Comparison of ENCODE assay signal across 14 cellular contexts in the genomic region with DNA sequence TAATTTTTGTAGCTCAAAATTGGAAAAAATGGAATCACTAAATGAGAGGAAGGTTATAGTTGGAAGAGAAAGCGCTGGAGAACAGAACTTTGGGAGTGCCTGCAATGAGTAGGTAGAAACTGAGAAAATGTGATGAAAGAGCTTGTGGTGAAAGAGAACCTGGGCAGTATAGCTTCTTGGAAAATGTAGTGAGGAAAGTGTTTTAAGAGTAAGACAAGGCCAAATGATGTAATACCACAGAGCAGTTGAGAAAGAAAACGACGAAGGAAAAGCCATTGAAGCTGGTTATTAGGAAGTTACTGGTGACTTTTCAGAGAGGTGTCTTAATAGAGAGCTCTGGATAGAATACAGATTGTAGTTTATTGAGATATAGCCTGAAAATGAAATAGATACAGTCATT.
DNase-seq lines count a peak whose midpoint lies in the region; ATAC-seq and TF ChIP-seq lines count a peak whose summit lies in the region.
"Had no signal": no experiment of that assay in that cellular context is flagged by ENCODE, and none has a peak within 500 bp of the region (broad histone marks: within the 10 kb centered on the region; RNA-seq: fewer than 3 reads in every experiment).

No MANE protein-coding gene starts in this region.

- H3K27ac Mint-ChIP-seq in activated naive CD8-positive, alpha-beta T cell treated with anti-CD3 and anti-CD28 coated beads, Interleukin-2, amount 10 ng/mL, durations not matched to agents 7 days and 5 days, result peak overlapping the region; percentile 49
- H3K27ac Mint-ChIP-seq in nephron, result peak overlapping the region in 2 of 3 experiments; percentile 9 to 32

- TF ChIP-seq POLR2A in Peyer's patch (IDR thresholded peaks at IDR 0.05), result no peak

- H3K4me3 ChIP-seq in HL-60 (replicated peaks; ENCODE audit: insufficient read depth, low read length) (no peak overlapping the region), aorta (ENCODE audit: low read length in 2 of 2) (no peak overlapping the region), Peyer's patch (no peak overlapping the region)
- H3K4me3 ChIP-seq: esophagus squamous epithelium, SJSA1, upper lobe of left lung had no signal

- peak overlapping the region; percentile 43 for H3K4me3 Mint-ChIP-seq in activated naive CD8-positive, alpha-beta T cell treated with anti-CD3 and anti-CD28 coated beads, Interleukin-2, amount 10 ng/mL, durations not matched to agents 7 days and 5 days
- H3K4me3 Mint-ChIP-seq in nephron, result no peak overlapping the region

- H3K9me3 Mint-ChIP-seq in activated naive CD8-positive, alpha-beta T cell treated with anti-CD3 and anti-CD28 coated beads, Interleukin-2, amount 10 ng/mL, durations not matched to agents 7 days and 5 days, result peaks cover 10% of the 10 kb centered on the region
- H3K9me3 Mint-ChIP-seq in nephron, result peaks cover 11% of the 10 kb centered on the region

- H3K9me3 ChIP-seq in aorta (ENCODE audit: control insufficient read depth, low read length) (no peaks in the 10 kb centered on the region), Peyer's patch (no peaks in the 10 kb centered on the region)
- H3K9me3 ChIP-seq: esophagus squamous epithelium, SJSA1, upper lobe of left lung had no signal

- TF ChIP-seq CTCF in HL-60 (IDR thresholded peaks at IDR 0.05; ENCODE audit: insufficient read depth, low read length), result no peak
- no peak for TF ChIP-seq CTCF in nephron (IDR thresholded peaks at IDR 0.05; ENCODE audit: unreplicated experiment in 3 of 3)
- no peak for TF ChIP-seq CTCF in Peyer's patch (IDR thresholded peaks at IDR 0.05)

- no peaks in the 10 kb centered on the region for H3K36me3 ChIP-seq in aorta (ENCODE audit: control insufficient read depth in 1 of 2, insufficient read depth in 2 of 2, low read length in 1 of 2)
- no peaks in the 10 kb centered on the region for H3K36me3 ChIP-seq in Peyer's patch
- H3K36me3 ChIP-seq: esophagus squamous epithelium, SJSA1, upper lobe of left lung had no signal

- DNase-seq in HL-60 (ENCODE audit: low read depth in 1 of 2, low spot score in 1 of 2) (peak; percentile 77 to 82), NOMO-1 treated with DMSO at 0.1 percent for 48 hours (lab: John Stamatoyannopoulos, UW; ENCODE audit: unreplicated experiment) (peak; percentile 86), left lobe of liver (ENCODE audit: low spot score) (no peak), aorta (no peak), Peyer's patch (no peak)
- no peak for DNase-seq in activated naive CD8-positive, alpha-beta T cell treated with anti-CD3 and anti-CD28 coated beads, Interleukin-2, amount 10 ng/mL, durations not matched to agents 7 days and 5 days
- DNase-seq: amniotic stem cell, esophagus squamous epithelium, hypothalamus, upper lobe of left lung had no signal

- ATAC-seq in activated naive CD8-positive, alpha-beta T cell treated with anti-CD3 and anti-CD28 coated beads, Interleukin-2, amount 10 ng/mL, durations not matched to agents 7 days and 5 days (ENCODE audit: low read depth), result peak; percentile 54
- ATAC-seq in left lobe of liver (no peak), HG02852 (IDR thresholded peaks at IDR 0.05; ENCODE audit: unreplicated experiment) (no peak), aorta (ENCODE audit: low FRiP score) (no peak)

- intact Hi-C loops in aorta (cut with DNase I), result no loop called here

- H3K27me3 Mint-ChIP-seq in activated naive CD8-positive, alpha-beta T cell treated with anti-CD3 and anti-CD28 coated beads, Interleukin-2, amount 10 ng/mL, durations not matched to agents 7 days and 5 days, result no peaks in the 10 kb centered on the region
- no peaks in the 10 kb centered on the region for H3K27me3 Mint-ChIP-seq in nephron (ENCODE audit: low read depth)

- POLR2A ChIA-PET in activated naive CD8-positive, alpha-beta T cell treated with anti-CD3 and anti-CD28 coated beads, Interleukin-2, amount 10 ng/mL, durations not matched to agents 7 days and 5 days (lab: Charles Lee), result no interaction called here

- H3K4me1 ChIP-seq in aorta (ENCODE audit: control insufficient read depth in 1 of 2, insufficient read depth in 2 of 2, low read length in 2 of 2), result peaks cover 3% of the 10 kb centered on the region in 2 donors
- H3K4me1 ChIP-seq in Peyer's patch, result no peaks in the 10 kb centered on the region
- H3K4me1 ChIP-seq: SJSA1, upper lobe of left lung had no signal

- H3K27ac ChIP-seq in HL-60 (replicated peaks) (peak overlapping the region; percentile 45), aorta (ENCODE audit: low read depth in 1 of 2, low read length in 2 of 2) (no peak overlapping the region), Peyer's patch (no peak overlapping the region)
- H3K27ac ChIP-seq: esophagus squamous epithelium, SJSA1, upper lobe of left lung, VCaP had no signal

- peaks cover 8% of the 10 kb centered on the region for H3K36me3 Mint-ChIP-seq in activated naive CD8-positive, alpha-beta T cell treated with anti-CD3 and anti-CD28 coated beads, Interleukin-2, amount 10 ng/mL, durations not matched to agents 7 days and 5 days
- H3K36me3 Mint-ChIP-seq in nephron (ENCODE audit: low read depth), result no peaks in the 10 kb centered on the region

- H3K4me1 Mint-ChIP-seq in activated naive CD8-positive, alpha-beta T cell treated with anti-CD3 and anti-CD28 coated beads, Interleukin-2, amount 10 ng/mL, durations not matched to agents 7 days and 5 days, result peaks cover 18% of the 10 kb centered on the region
- peaks cover 14% of the 10 kb centered on the region for H3K4me1 Mint-ChIP-seq in nephron

- H3K27me3 ChIP-seq in HL-60 (ENCODE audit: insufficient read depth, poor library complexity, severe bottlenecking) (no peaks in the 10 kb centered on the region), aorta (ENCODE audit: control insufficient read depth in 1 of 2, insufficient read depth in 2 of 2, low read length in 1 of 2) (no peaks in the 10 kb centered on the region), Peyer's patch (no peaks in the 10 kb centered on the region)
- H3K27me3 ChIP-seq: esophagus squamous epithelium, SJSA1, upper lobe of left lung had no signal

- 36 to 41% methylated on average over 3 of the region's 3 CpGs for WGBS in aorta, 2 donors

Comparison
In these comparisons a context has a peak if more than half of its experiments do, and no peak if none do; other contexts are left out.
1. DNase-seq: peak in HL-60 (2 of 2) and NOMO-1 treated with DMSO at 0.1 percent for 48 hours (single experiment); none in activated naive CD8-positive, alpha-beta T cell treated with anti-CD3 and anti-CD28 coated beads, Interleukin-2, amount 10 ng/mL, durations not matched to agents 7 days and 5 days (single experiment), left lobe of liver (single experiment), aorta (0 of 2) and Peyer's patch (0 of 3).